ENCODE assay signal across 9 cellular contexts in the genomic region with DNA sequence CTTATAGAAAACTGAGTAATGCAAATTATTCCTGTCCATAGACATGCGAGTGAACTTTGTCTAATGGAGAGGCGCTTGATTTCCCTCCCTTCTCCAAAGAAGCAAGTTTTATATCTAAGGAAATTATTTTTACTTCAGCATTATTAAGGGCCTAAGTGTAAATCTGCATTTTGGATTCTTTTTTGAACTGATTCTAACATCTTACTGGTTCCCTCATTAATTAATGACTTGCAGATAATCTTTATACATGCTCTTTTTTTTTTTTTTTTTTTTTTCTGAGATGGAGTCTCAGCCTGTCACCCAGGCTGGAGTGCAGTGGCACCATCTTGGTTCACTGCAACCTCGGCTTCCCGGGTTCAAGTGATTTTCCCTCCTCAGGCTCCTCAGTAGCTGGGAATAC.
"Had no signal": no experiment of that assay in that cellular context is flagged by ENCODE, and none has a peak within 500 bp of the region (broad histone marks: within the 10 kb centered on the region; RNA-seq: fewer than 3 reads in every experiment).

No MANE protein-coding gene starts in this region.

- H3K36me3 ChIP-seq: HAP-1 had no signal

- H3K9me3 ChIP-seq: HAP-1 had no signal

- H3K27ac ChIP-seq: GM23248 had no signal

- H3K4me1 ChIP-seq: HAP-1 had no signal

- H3K4me3 ChIP-seq: GM23248, GM23338, HAP-1 had no signal

- FAIRE-seq: H1 had no signal

- DNase-seq: GM23248, GOT3, H7, H9, HCEC 1CT, HFFc6 had no signal
